In the genomic region with DNA sequence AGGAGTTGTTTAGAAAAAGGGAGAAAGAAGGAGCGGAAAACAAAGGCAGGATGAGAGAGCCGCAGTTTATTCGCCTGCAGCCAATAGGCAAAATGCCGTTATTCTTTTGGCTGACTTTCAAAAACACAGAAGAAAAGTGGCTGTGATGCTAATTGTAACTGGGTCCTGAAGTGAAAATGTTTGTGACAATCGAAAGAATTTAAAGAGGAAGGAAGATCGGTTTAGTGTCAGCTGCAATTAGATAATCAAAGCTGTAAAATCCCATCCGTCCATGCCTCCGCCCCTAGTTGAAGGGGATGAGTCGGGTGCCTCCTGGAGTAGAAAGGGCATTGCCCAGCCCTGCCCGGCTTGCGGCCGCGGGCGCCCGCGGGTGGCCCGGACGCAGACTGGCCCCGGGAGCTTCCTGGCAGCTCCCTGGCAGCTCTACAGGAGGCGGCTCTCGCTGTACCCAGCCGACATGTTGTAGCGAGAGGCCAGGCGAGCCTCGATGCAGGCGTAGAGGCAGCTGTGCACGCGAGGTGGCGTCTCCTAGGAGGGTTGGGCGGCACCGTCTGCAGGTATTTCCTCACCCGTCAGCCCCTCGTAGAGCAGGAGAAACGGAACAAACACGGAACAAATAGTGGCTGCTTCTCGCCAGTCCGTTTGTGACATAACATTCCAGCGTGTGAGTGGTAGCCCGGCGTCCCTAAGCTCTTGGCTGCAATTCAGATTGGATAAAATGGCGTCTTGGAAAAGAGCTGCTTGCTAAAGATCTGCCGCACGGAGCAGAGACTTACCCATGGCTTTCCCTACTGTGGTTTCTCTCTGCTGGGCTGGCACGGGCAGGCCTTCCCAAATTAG, we compare ENCODE assay signal across 8 cellular contexts.
DNase-seq lines count a peak whose midpoint lies in the region; ATAC-seq and TF ChIP-seq lines count a peak whose summit lies in the region.

No MANE protein-coding gene starts in this region.

- H3K4me1 ChIP-seq in lung (ENCODE audit: control insufficient read depth in 2 of 2, insufficient read depth in 2 of 2, low read length in 2 of 2) (peaks cover 8 to 15% of the 10 kb centered on the region in 2 donors), suprapubic skin (peaks cover 38% of the 10 kb centered on the region)

- H3K36me3 ChIP-seq in WERI-Rb-1 (peaks cover 19% of the 10 kb centered on the region), lung (ENCODE audit: control insufficient read depth in 2 of 2, insufficient read depth in 2 of 2, low read length in 2 of 2) (peaks cover 0 to 6% of the 10 kb centered on the region in 2 donors), suprapubic skin (peaks cover 6% of the 10 kb centered on the region)

- peak overlapping the region; percentile 78 for H3K4me3 Mint-ChIP-seq in dendritic cell treated with granulocyte-macrophage colony-stimulating factor and Interleukin-4, amounts not matched to agents 40 ng/mL and 50 ng/mL, for 4 days

- no peak for TF ChIP-seq EP300 in suprapubic skin (IDR thresholded peaks at IDR 0.05)

- no peaks in the 10 kb centered on the region for H3K27me3 ChIP-seq in WERI-Rb-1 (ENCODE audit: insufficient read depth, low read depth, severe bottlenecking)
- H3K27me3 ChIP-seq in lung (ENCODE audit: control insufficient read depth, insufficient read depth), result no peaks in the 10 kb centered on the region
- H3K27me3 ChIP-seq in suprapubic skin, result no peaks in the 10 kb centered on the region

- no peaks in the 10 kb centered on the region for H3K36me3 Mint-ChIP-seq in dendritic cell treated with granulocyte-macrophage colony-stimulating factor and Interleukin-4, amounts not matched to agents 40 ng/mL and 50 ng/mL, for 4 days (ENCODE audit: low read depth)

- H3K27ac ChIP-seq in WERI-Rb-1 (peak overlapping the region; percentile 63), lung (ENCODE audit: low read depth in 1 of 2, low read length in 1 of 2) (peak overlapping the region; percentile 97 to 98), suprapubic skin (peak overlapping the region; percentile 94)

- H3K27me3 Mint-ChIP-seq in dendritic cell treated with granulocyte-macrophage colony-stimulating factor and Interleukin-4, amounts not matched to agents 40 ng/mL and 50 ng/mL, for 4 days, result peaks cover 4% of the 10 kb centered on the region

- intact Hi-C loops in dendritic cell treated with granulocyte-macrophage colony-stimulating factor and Interleukin-4, amounts not matched to agents 40 ng/mL and 50 ng/mL, for 4 days (cut with micrococcal nuclease), result no loop called here

- POLR2A ChIA-PET in HEK293T (lab: Yijun Ruan, JAX), result no interaction called here

- peak; percentile 23 for DNase-seq in GM04503 (ENCODE audit: low read depth)
- DNase-seq in NCI-H2107 treated with DMSO at 0.1 percent for 48 hours (lab: John Stamatoyannopoulos, UW; ENCODE audit: unreplicated experiment), result peak; percentile 65
- DNase-seq in WERI-Rb-1, result peak; percentile 77
- DNase-seq in lung (ENCODE audit: low spot score), result peak; percentile 67
- peak; percentile 72 to 83 for DNase-seq in suprapubic skin (ENCODE audit: low spot score in 2 of 2)
- DNase-seq in HEK293T (ENCODE audit: extremely low spot score), result no peak
- DNase-seq in NK-92 treated with Interleukin-12 subunit alpha and Interleukin-12 subunit beta, amount 100 ng/mL, for 24 hours (lab: John Stamatoyannopoulos, UW), result no peak

- H3K27ac Mint-ChIP-seq in dendritic cell treated with granulocyte-macrophage colony-stimulating factor and Interleukin-4, amounts not matched to agents 40 ng/mL and 50 ng/mL, for 4 days, result peak overlapping the region; percentile 90

- TF ChIP-seq CTCF in WERI-Rb-1 (IDR thresholded peaks at IDR 0.05; ENCODE audit: low read depth, low read length), result peak; percentile 44
- TF ChIP-seq CTCF in lung (IDR thresholded peaks at IDR 0.05; ENCODE audit: control extremely low read depth, extremely low read depth), result no peak
- no peak for TF ChIP-seq CTCF in suprapubic skin (IDR thresholded peaks at IDR 0.05)

- no peak for TF ChIP-seq POLR2A in suprapubic skin (IDR thresholded peaks at IDR 0.05)

- no peaks in the 10 kb centered on the region for H3K9me3 Mint-ChIP-seq in dendritic cell treated with granulocyte-macrophage colony-stimulating factor and Interleukin-4, amounts not matched to agents 40 ng/mL and 50 ng/mL, for 4 days

- H3K4me3 ChIP-seq in WERI-Rb-1 (ENCODE audit: low read depth, low read length), result peak overlapping the region; percentile 75
- peak overlapping the region; percentile 30 for H3K4me3 ChIP-seq in lung
- peak overlapping the region; percentile 66 for H3K4me3 ChIP-seq in suprapubic skin

- CTCF ChIA-PET in HEK293T (lab: Yijun Ruan, JAX), result interaction anchor here (1.6 kb wide), 1 partner anchor 28 kb away, joined by 3 read pairs; no protein-coding TSS in a partner anchor

- H3K9me3 ChIP-seq in WERI-Rb-1 (ENCODE audit: severe bottlenecking), result no peaks in the 10 kb centered on the region
- no peaks in the 10 kb centered on the region for H3K9me3 ChIP-seq in lung (ENCODE audit: control insufficient read depth in 2 of 2, insufficient read depth in 1 of 2, low read length in 1 of 2)
- no peaks in the 10 kb centered on the region for H3K9me3 ChIP-seq in suprapubic skin

- peak; percentile 60 for ATAC-seq in lung (ENCODE audit: insufficient read depth, low FRiP score)

- WGBS in lung, 2 donors, result 24 to 27% methylated on average over 44 of the region's 44 CpGs
- WGBS in suprapubic skin, result 6% methylated on average over 36 of the region's 44 CpGs

- H3K4me1 Mint-ChIP-seq in dendritic cell treated with granulocyte-macrophage colony-stimulating factor and Interleukin-4, amounts not matched to agents 40 ng/mL and 50 ng/mL, for 4 days (ENCODE audit: low read depth), result peaks cover 17% of the 10 kb centered on the region

TF ChIP-seq in HEK293T, 16 proteins besides CTCF, POLR2A, EP300 and RAD21:
- TF ChIP-seq HDGF (IDR thresholded peaks at IDR 0.05; ENCODE audit: borderline replicate concordance) (no peak), NFRKB (IDR thresholded peaks at IDR 0.05) (no peak), L3MBTL2 (conservative IDR thresholded peaks at IDR 0.05) (no peak), CTBP1 (IDR thresholded peaks at IDR 0.05; ENCODE audit: borderline replicate concordance) (no peak), FOXK2 (IDR thresholded peaks at IDR 0.05) (no peak), BHLHE40 (IDR thresholded peaks at IDR 0.05; ENCODE audit: borderline replicate concordance) (no peak), ARNT (IDR thresholded peaks at IDR 0.05) (no peak), ELF4 (IDR thresholded peaks at IDR 0.05) (no peak), FOXA1 (IDR thresholded peaks at IDR 0.05) (no peak), TARDBP (IDR thresholded peaks at IDR 0.05) (no peak), ZNF384 (IDR thresholded peaks at IDR 0.05) (no peak), FOXM1 (IDR thresholded peaks at IDR 0.05; ENCODE audit: borderline replicate concordance) (no peak), LEF1 (IDR thresholded peaks at IDR 0.05; ENCODE audit: borderline replicate concordance) (no peak), SP1 (IDR thresholded peaks at IDR 0.05) (no peak), SUZ12 (IDR thresholded peaks at IDR 0.05) (no peak)
- TF ChIP-seq, protein P1, sequence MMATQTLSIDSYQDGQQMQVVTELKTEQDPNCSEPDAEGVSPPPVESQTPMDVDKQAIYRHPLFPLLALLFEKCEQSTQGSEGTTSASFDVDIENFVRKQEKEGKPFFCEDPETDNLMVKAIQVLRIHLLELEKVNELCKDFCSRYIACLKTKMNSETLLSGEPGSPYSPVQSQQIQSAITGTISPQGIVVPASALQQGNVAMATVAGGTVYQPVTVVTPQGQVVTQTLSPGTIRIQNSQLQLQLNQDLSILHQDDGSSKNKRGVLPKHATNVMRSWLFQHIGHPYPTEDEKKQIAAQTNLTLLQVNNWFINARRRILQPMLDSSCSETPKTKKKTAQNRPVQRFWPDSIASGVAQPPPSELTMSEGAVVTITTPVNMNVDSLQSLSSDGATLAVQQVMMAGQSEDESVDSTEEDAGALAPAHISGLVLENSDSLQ (IDR thresholded peaks at IDR 0.05), result no peak

Comparison
In these comparisons a context has a peak if more than half of its experiments do, and no peak if none do; other contexts are left out.
1. DNase-seq: peak in GM04503 (single experiment), NCI-H2107 treated with DMSO at 0.1 percent for 48 hours (single experiment), WERI-Rb-1 (single experiment), lung (single experiment) and suprapubic skin (2 of 2); none in HEK293T (single experiment) and NK-92 treated with Interleukin-12 subunit alpha and Interleukin-12 subunit beta, amount 100 ng/mL, for 24 hours (single experiment).
2. Peak in every context shown above with its lines, with median percentiles within 50 percentile points of each other: H3K27ac ChIP-seq and H3K4me3 ChIP-seq.